8 cellular contexts compared by ENCODE assay signal in genomic region chr2:43228341-43228751, GRCh38. TPM values are rescaled to one million over a fixed set of nuclear protein-coding genes. Genes with fewer than 3 reads are reported as not detected.
DNase-seq lines count a peak whose midpoint lies in the region; ATAC-seq and TF ChIP-seq lines count a peak whose summit lies in the region.

No MANE protein-coding gene starts in this region.

- H3K4me2 ChIP-seq in KMS-11, result peak overlapping the region; percentile 91

- peaks cover 49% of the 10 kb centered on the region for H3K4me1 ChIP-seq in KMS-11 (ENCODE audit: low read depth, poor library complexity, severe bottlenecking)
- peaks cover 22% of the 10 kb centered on the region in 2 donors for H3K4me1 ChIP-seq in naive thymus-derived CD4-positive, alpha-beta T cell (ENCODE audit: control insufficient read depth in 2 of 2, insufficient read depth in 2 of 2, low read length in 2 of 2)

- H3K27ac ChIP-seq in 22Rv1 (peak overlapping the region; percentile 95; the same call in 1 of the 2 replicates), KMS-11 (peak overlapping the region; percentile 99), caudate nucleus (ENCODE audit: low read depth, low read length) (peak overlapping the region; percentile 98)
- peak overlapping the region; percentile 97 for H3K27ac ChIP-seq in naive thymus-derived CD4-positive, alpha-beta T cell (ENCODE audit: low read depth, low read length)

- H3K9ac ChIP-seq in KMS-11, result peak overlapping the region; percentile 100; the same call in 1 of the 2 replicates

- H3K27me3 Mint-ChIP-seq in naive thymus-derived CD4-positive, alpha-beta T cell, result peaks cover 0 to 4% (median 0%) of the 10 kb centered on the region in 5 donors

- H3K36me3 ChIP-seq in KMS-11 (ENCODE audit: insufficient read depth) (peaks cover 9% of the 10 kb centered on the region), H7 (replicated peaks; ENCODE audit: control insufficient read depth, insufficient read depth, low read length) (peaks cover 4% of the 10 kb centered on the region)
- H3K36me3 ChIP-seq in naive thymus-derived CD4-positive, alpha-beta T cell (ENCODE audit: control insufficient read depth in 2 of 3, insufficient read depth in 3 of 3, low read length in 3 of 3), result peaks cover 18 to 59% (median 18%) of the 10 kb centered on the region in 3 experiments

- POLR2A ChIA-PET in naive thymus-derived CD4-positive, alpha-beta T cell (lab: Charles Lee), result interaction anchor here (0.6 to 25.8 kb wide), 14 partner anchors 14 to 419 kb away, joined by 3 to 1899 read pairs (median 10); no protein-coding TSS in a partner anchor

- peak overlapping the region; percentile 80 to 99 (median 88) for H3K4me3 Mint-ChIP-seq in naive thymus-derived CD4-positive, alpha-beta T cell

- ATAC-seq in naive thymus-derived CD4-positive, alpha-beta T cell, result no peak
- ATAC-seq in GM21447 (IDR thresholded peaks at IDR 0.05; ENCODE audit: unreplicated experiment), result no peak

- DNase-seq in caudate nucleus (lab: John Stamatoyannopoulos, UW) (no peak), Ammon's horn (ENCODE audit: low spot score) (no peak), H7 (no peak), NCI-H524 (lab: John Stamatoyannopoulos, UW) (no peak)
- DNase-seq in naive thymus-derived CD4-positive, alpha-beta T cell, result peak in 2 of 9 donors; percentile 8 to 16

- no peak overlapping the region for H2AFZ ChIP-seq in KMS-11 (ENCODE audit: low read depth)

- peaks cover 14 to 28% (median 21%) of the 10 kb centered on the region in 7 donors for H3K4me1 Mint-ChIP-seq in naive thymus-derived CD4-positive, alpha-beta T cell

- H3K27me3 ChIP-seq in KMS-11 (ENCODE audit: insufficient read depth, low read depth), result no peaks in the 10 kb centered on the region
- H3K27me3 ChIP-seq in naive thymus-derived CD4-positive, alpha-beta T cell (ENCODE audit: control insufficient read depth in 2 of 2, insufficient read depth in 2 of 2, low read length in 2 of 2), result no peaks in the 10 kb centered on the region
- H3K27me3 ChIP-seq in H7 (ENCODE audit: control insufficient read depth, insufficient read depth, low read length), result no peaks in the 10 kb centered on the region

- H3K4me3 ChIP-seq in KMS-11 (IDR thresholded peaks at IDR 0.05; ENCODE audit: insufficient read depth, low read depth, low read length) (no peak overlapping the region), H7 (ENCODE audit: insufficient read depth, low read depth, low read length) (no peak overlapping the region)
- peak overlapping the region; percentile 82 for H3K4me3 ChIP-seq in naive thymus-derived CD4-positive, alpha-beta T cell (ENCODE audit: low read length)

- H4K20me1 ChIP-seq in KMS-11 (ENCODE audit: insufficient read depth), result peaks cover 4% of the 10 kb centered on the region; the same call in 1 of the 2 replicates

- CTCF ChIA-PET in naive thymus-derived CD4-positive, alpha-beta T cell (lab: Charles Lee), result interaction anchor here (0.6 to 5.6 kb wide), 20 partner anchors 8 to 543 kb away, joined by 3 to 203 read pairs (median 7); no protein-coding TSS in a partner anchor

- TF ChIP-seq CTCF in 22Rv1 (IDR thresholded peaks at IDR 0.05) (no peak), KMS-11 (conservative IDR thresholded peaks at IDR 0.05; ENCODE audit: low read depth, low read length) (no peak)

- H3K36me3 Mint-ChIP-seq in naive thymus-derived CD4-positive, alpha-beta T cell, result peaks cover 4 to 22% (median 20%) of the 10 kb centered on the region in 5 donors

- peaks cover 0 to 24% (median 0%) of the 10 kb centered on the region in 11 donors for H3K9me3 Mint-ChIP-seq in naive thymus-derived CD4-positive, alpha-beta T cell

- peak overlapping the region; percentile 80 to 99 (median 93) for H3K27ac Mint-ChIP-seq in naive thymus-derived CD4-positive, alpha-beta T cell

- intact Hi-C loops in naive thymus-derived CD4-positive, alpha-beta T cell (cut with micrococcal nuclease), result loop anchor here (2.0 to 10.0 kb wide), 8 partner anchors 314 to 1121 kb away; partner anchors contain the start of gene COX7A2L (in 2 of the 2)

- peaks cover 33% of the 10 kb centered on the region for H3K79me2 ChIP-seq in KMS-11 (ENCODE audit: insufficient read depth, low read depth)

- H3K9me3 ChIP-seq in naive thymus-derived CD4-positive, alpha-beta T cell (ENCODE audit: control insufficient read depth in 2 of 3, low read length in 3 of 3), result no peaks in the 10 kb centered on the region

RNA-seq across cellular contexts. Expression of gene ZFP36L2, which starts 1.9 kb away (rescaled TPM):
- total RNA-seq in naive thymus-derived CD4-positive, alpha-beta T cell, result 100 to 1,000 TPM; 231 to 747 (median 389) TPM
- 100 to 1,000 TPM; 252 to 411 TPM for polyA plus RNA-seq in naive thymus-derived CD4-positive, alpha-beta T cell
- 9.5 and 12.0 TPM in 2 replicates for total RNA-seq in H7 (2014; rRNA removed; shearing (Covaris generic))

Comparison
In these comparisons a context has a peak if more than half of its experiments do, and no peak if none do; other contexts are left out.
1. RNA of gene ZFP36L2, which starts 1.9 kb away (total RNA-seq): 231 to 747 TPM in naive thymus-derived CD4-positive, alpha-beta T cell; 9.5 to 12.0 TPM in H7; every median in the first group is over 10 times any median in the second.
2. Peak in every context shown above with its lines, with median percentiles within 50 percentile points of each other: H3K27ac ChIP-seq.